Comparison of ENCODE assay signal across 8 cellular contexts in the genomic region with DNA sequence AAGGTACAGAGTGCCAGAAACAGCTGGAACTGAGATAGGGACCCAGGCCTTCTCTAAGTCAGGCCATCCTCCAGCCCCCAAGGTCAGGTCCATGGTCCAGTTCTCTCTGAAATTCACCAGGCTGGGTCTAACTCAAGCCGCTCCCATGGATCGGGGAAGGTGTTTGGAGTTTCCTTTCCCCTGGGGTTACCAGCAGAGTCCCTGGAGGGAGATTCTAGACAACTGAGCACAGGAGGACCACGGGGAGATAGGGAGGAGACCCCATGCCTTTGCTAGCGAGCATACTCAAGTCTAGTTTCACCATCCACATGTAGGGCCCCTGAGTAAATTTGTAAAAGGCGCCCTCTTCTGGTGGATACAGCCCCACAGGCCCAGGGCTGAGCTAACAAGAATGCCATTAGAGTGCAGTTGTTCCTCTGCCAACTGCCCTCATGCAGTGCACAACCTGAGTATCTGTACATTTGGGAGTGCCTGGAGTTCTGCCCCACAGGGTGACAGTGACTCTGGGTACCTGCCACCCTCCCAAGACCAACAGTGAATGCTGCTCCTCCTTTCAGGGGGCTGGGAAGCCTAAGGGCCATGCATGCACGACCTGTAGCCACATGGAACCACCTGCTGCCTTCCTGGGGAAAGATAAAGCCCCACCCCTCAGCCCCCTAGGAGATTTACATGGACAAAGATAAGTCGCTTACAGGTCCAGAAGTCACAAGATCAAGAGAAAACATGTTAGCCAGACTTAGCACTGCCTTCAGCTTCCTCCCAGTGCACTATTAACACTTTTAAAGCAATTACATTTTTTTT.
DNase-seq lines count a peak whose midpoint lies in the region; ATAC-seq and TF ChIP-seq lines count a peak whose summit lies in the region.

No MANE protein-coding gene starts in this region.

- no peak overlapping the region for H3K27ac ChIP-seq in foreskin keratinocyte
- H3K27ac ChIP-seq in ovary, result no peak overlapping the region

- 30 to 49% (median 46%) methylated on average over 5 to 7 of the region's 7 CpGs for WGBS in ovary, 3 donors

- no peaks in the 10 kb centered on the region for H3K27me3 Mint-ChIP-seq in activated T-helper 2 cell treated with anti-CD3 and anti-CD28 coated beads, Interferon-gamma antibody, Interleukin-2, Interleukin-4, amounts not matched to agents 10 μg/mL and 5 μg/mL and 100 μg/mL, durations not matched to agents 14 hours and 24 hours and 36 hours (ENCODE audit: low read depth)

- TF ChIP-seq POLR2A in ovary (IDR thresholded peaks at IDR 0.05), result no peak

- peak; percentile 83 for TF ChIP-seq CTCF in foreskin keratinocyte (conservative IDR thresholded peaks at IDR 0.05)
- TF ChIP-seq CTCF in ovary (IDR thresholded peaks at IDR 0.05), result peak in 1 of 3 donors; percentile 67

- H3K4me3 Mint-ChIP-seq in activated T-helper 2 cell treated with anti-CD3 and anti-CD28 coated beads, Interferon-gamma antibody, Interleukin-2, Interleukin-4, amounts not matched to agents 10 μg/mL and 5 μg/mL and 100 μg/mL, durations not matched to agents 14 hours and 24 hours and 36 hours (ENCODE audit: low read depth), result no peak overlapping the region

- DNase-seq in DMS 273 (lab: John Stamatoyannopoulos, UW; ENCODE audit: unreplicated experiment) (peak; percentile 80), DMS 273 treated with DMSO at 0.1 percent for 48 hours (lab: John Stamatoyannopoulos, UW) (no peak), OCI-M1 (lab: John Stamatoyannopoulos, UW) (peak; percentile 92), foreskin keratinocyte (peak in 1 of 2 donors; percentile 47), ovary (peak in 4 of 5 donors; percentile 31 to 67 (median 62))
- DNase-seq in activated T-helper 2 cell treated with anti-CD3 and anti-CD28 coated beads, Interferon-gamma antibody, Interleukin-2, Interleukin-4, amounts not matched to agents 10 μg/mL and 5 μg/mL and 100 μg/mL, durations not matched to agents 14 hours and 24 hours and 36 hours (ENCODE audit: low spot score), result peak; percentile 44

- peaks cover 7% of the 10 kb centered on the region for H3K36me3 Mint-ChIP-seq in activated T-helper 2 cell treated with anti-CD3 and anti-CD28 coated beads, Interferon-gamma antibody, Interleukin-2, Interleukin-4, amounts not matched to agents 10 μg/mL and 5 μg/mL and 100 μg/mL, durations not matched to agents 14 hours and 24 hours and 36 hours (ENCODE audit: low read depth)

- H3K36me3 ChIP-seq in ovary, result no peaks in the 10 kb centered on the region

- intact Hi-C loops in activated T-helper 2 cell treated with anti-CD3 and anti-CD28 coated beads, Interferon-gamma antibody, Interleukin-2, Interleukin-4, amounts not matched to agents 10 μg/mL and 5 μg/mL and 100 μg/mL, durations not matched to agents 14 hours and 24 hours and 36 hours (cut with micrococcal nuclease), result loop anchor here (2.0 kb wide), 1 partner anchor 115 kb away; no protein-coding TSS in a partner anchor
- intact Hi-C loops in ovary (cut with DNase I), result loop anchor here in 1 of 4 donors (10.0 kb wide), 1 partner anchor 119 kb away; no protein-coding TSS in a partner anchor

- no peaks in the 10 kb centered on the region for H3K4me1 ChIP-seq in foreskin keratinocyte
- H3K4me1 ChIP-seq in ovary (ENCODE audit: insufficient read depth), result no peaks in the 10 kb centered on the region

- H3K9me3 ChIP-seq in ovary, result no peaks in the 10 kb centered on the region

- ATAC-seq in HG02981 (IDR thresholded peaks at IDR 0.05; ENCODE audit: unreplicated experiment) (peak; percentile 46), foreskin keratinocyte (peak; percentile 80), GM19455 (IDR thresholded peaks at IDR 0.05; ENCODE audit: unreplicated experiment) (no peak)

- peaks cover 34% of the 10 kb centered on the region for H3K27me3 ChIP-seq in foreskin keratinocyte
- H3K27me3 ChIP-seq in ovary, result no peaks in the 10 kb centered on the region

- no peak overlapping the region for H3K4me3 ChIP-seq in ovary

- H3K27ac Mint-ChIP-seq in activated T-helper 2 cell treated with anti-CD3 and anti-CD28 coated beads, Interferon-gamma antibody, Interleukin-2, Interleukin-4, amounts not matched to agents 10 μg/mL and 5 μg/mL and 100 μg/mL, durations not matched to agents 14 hours and 24 hours and 36 hours, result no peak overlapping the region

- H3K9me3 Mint-ChIP-seq in activated T-helper 2 cell treated with anti-CD3 and anti-CD28 coated beads, Interferon-gamma antibody, Interleukin-2, Interleukin-4, amounts not matched to agents 10 μg/mL and 5 μg/mL and 100 μg/mL, durations not matched to agents 14 hours and 24 hours and 36 hours, result no peaks in the 10 kb centered on the region

- peaks cover 18% of the 10 kb centered on the region for H3K4me1 Mint-ChIP-seq in activated T-helper 2 cell treated with anti-CD3 and anti-CD28 coated beads, Interferon-gamma antibody, Interleukin-2, Interleukin-4, amounts not matched to agents 10 μg/mL and 5 μg/mL and 100 μg/mL, durations not matched to agents 14 hours and 24 hours and 36 hours (ENCODE audit: low read depth)

- TF ChIP-seq EP300 in ovary (IDR thresholded peaks at IDR 0.05), result no peak
